ENCODE assay signal across 21 cellular contexts in the genomic region with DNA sequence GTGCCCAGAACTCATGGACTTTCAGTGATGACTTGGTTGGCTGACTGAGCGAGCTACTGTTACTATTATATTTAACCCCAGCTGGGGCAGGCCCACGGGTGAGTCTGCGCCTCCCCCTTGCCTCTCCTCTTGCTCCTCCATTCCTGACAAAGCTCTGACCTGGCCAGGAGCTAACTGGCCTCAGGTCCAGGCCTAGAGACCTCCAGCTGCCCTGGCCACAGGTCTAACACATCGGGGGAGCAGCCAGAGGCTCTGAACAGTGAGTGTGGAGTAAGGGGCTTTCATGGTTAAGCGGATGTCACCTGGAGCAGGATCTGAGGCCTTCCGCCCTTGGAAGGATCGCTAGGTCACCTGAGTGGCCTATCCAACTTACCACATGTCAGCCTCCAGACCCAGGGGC.
"Had no signal": no experiment of that assay in that cellular context is flagged by ENCODE, and none has a peak within 500 bp of the region (broad histone marks: within the 10 kb centered on the region; RNA-seq: fewer than 3 reads in every experiment).

No MANE protein-coding gene starts in this region.

- H3K27ac ChIP-seq: esophagus squamous epithelium, gastroesophageal sphincter, skin epidermis, stomach, thoracic aorta had no signal

- H3K36me3 Mint-ChIP-seq: naive B cell, type B pancreatic cell had no signal

- H3K27me3 Mint-ChIP-seq: type B pancreatic cell had no signal

- H3K27me3 ChIP-seq: esophagus squamous epithelium, gastroesophageal sphincter, stomach had no signal

- H3K4me3 Mint-ChIP-seq: immature natural killer cell, naive B cell, type B pancreatic cell had no signal

- H3K36me3 ChIP-seq: esophagus squamous epithelium, gastroesophageal sphincter, thoracic aorta had no signal

- H3K9me3 Mint-ChIP-seq: type B pancreatic cell had no signal

- DNase-seq: effector memory CD4-positive, alpha-beta T cell; esophagus squamous epithelium; foreskin fibroblast; glutamatergic neuron; immature natural killer cell; kidney; left cardiac atrium; left ventricle myocardium superior; mesenchymal stem cell; naive B cell; stimulated activated CD4-positive, alpha-beta T cell treated with anti-CD3 and anti-CD28 coated beads, Interleukin-2, amount 100 ng/mL, for 24 hours; stimulated activated CD4-positive, alpha-beta T cell treated with anti-CD3 and anti-CD28 coated beads, Interleukin-4, amount 100 ng/mL, for 4 hours; stimulated activated naive CD4-positive, alpha-beta T cell; stomach; substantia nigra had no signal

- H3K9me3 ChIP-seq: esophagus squamous epithelium, gastroesophageal sphincter, stomach, thoracic aorta had no signal

- H3K4me1 ChIP-seq: gastroesophageal sphincter had no signal

- ATAC-seq: gastroesophageal sphincter, left cardiac atrium, left ventricle myocardium superior, sciatic nerve had no signal

- H3K27ac Mint-ChIP-seq: immature natural killer cell, naive B cell, type B pancreatic cell had no signal

- H3K4me3 ChIP-seq: esophagus squamous epithelium, gastroesophageal sphincter, lung, skin epidermis, stomach, thoracic aorta had no signal
